ENCODE assay signal across 1 cellular context in genomic region chr1:53956308-53957168, GRCh38.
TF ChIP-seq lines count a peak whose summit lies in the region.

No MANE protein-coding gene starts in this region.

TF ChIP-seq in K562, 482 proteins besides CTCF, POLR2A, EP300 and RAD21 (continued from another document):
- TF ChIP-seq ZNF395 (CRISPR knock-in tag; IDR thresholded peaks at IDR 0.05) (no peak), FOXA1 (IDR thresholded peaks at IDR 0.05; ENCODE audit: borderline replicate concordance) (peak; percentile 41; the same call in 1 of the 2 replicates), ETS1 (conservative IDR thresholded peaks at IDR 0.05; ENCODE audit: control insufficient read depth, low read depth, low read length) (no peak), TGIF2 (CRISPR knock-in tag; IDR thresholded peaks at IDR 0.05) (no peak), ZNF12 (CRISPR knock-in tag; IDR thresholded peaks at IDR 0.05) (no peak), WHSC1 (IDR thresholded peaks at IDR 0.05; ENCODE audit: low read length) (no peak), CEBPG (CRISPR knock-in tag; IDR thresholded peaks at IDR 0.05) (no peak), CEBPG (tag; conservative IDR thresholded peaks at IDR 0.05 in 1 of 2, IDR thresholded peaks at IDR 0.05 in 1 of 2) (peak in 1 of 2 experiments; percentile 37; a peak in 2 of 4 replicates), NR2C1 (IDR thresholded peaks at IDR 0.05) (no peak), NR2C1 (tag; IDR thresholded peaks at IDR 0.05) (no peak), LCOR (CRISPR knock-in tag; IDR thresholded peaks at IDR 0.05) (no peak)
TF ChIP-seq in K562: peak in this region for 9.
